Comparison of ENCODE assay signal across 8 cellular contexts in the genomic region with DNA sequence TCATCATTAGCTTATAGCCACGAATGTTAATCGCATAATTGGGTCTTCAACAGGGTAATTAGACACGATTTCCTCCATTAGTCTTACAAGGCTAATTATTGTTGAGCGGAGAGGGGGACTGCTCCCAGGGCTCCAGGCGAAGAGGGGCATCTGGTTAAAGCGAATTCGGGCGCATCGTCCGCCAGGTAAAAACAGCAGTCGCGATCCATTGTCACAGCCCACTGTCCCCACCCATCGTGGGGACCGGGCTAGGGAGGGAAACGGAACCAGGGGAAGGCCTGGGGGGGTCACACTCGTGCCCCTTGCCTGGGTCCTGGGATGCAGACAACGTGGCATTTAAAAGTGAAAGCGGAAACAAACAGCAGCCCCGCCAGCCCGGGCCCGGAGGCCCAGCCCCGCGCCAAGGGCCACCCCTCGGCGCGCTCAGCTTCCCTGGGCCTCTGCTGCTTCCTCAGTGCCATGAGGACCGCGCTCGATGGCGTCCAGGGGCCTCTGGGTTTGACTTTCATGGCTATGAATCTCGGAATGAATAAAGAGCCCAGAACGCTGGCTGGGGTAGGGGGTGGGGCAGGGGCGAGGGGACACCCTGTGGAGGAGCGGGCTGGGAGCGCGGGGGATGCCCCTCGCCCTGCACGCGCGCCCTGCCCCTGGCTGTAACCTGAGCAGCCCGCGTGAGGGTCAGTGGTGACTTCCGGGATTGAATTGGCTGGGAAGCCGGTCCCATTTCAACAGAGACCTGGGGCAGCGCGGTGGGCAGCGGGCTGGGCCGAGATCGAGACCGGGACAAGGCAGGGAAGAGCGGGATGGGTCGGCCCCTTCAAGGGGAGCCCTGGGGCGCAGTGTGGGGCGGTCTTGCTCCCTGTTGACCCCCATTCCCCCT.
DNase-seq lines count a peak whose midpoint lies in the region; TF ChIP-seq lines count a peak whose summit lies in the region.

No MANE protein-coding gene starts in this region.

- H3K4me2 ChIP-seq in smooth muscle cell, result peak overlapping the region; percentile 92

- H3K4me1 ChIP-seq in breast epithelium (no peaks in the 10 kb centered on the region), smooth muscle cell (ENCODE audit: low read depth) (peaks cover 6% of the 10 kb centered on the region)

- peak overlapping the region; percentile 92 for H2AFZ ChIP-seq in smooth muscle cell (ENCODE audit: low read depth)

- peaks cover 0 to 4% (median 2%) of the 10 kb centered on the region in 3 donors for H3K27me3 Mint-ChIP-seq in immature natural killer cell (ENCODE audit: low read depth in 3 of 3)

- TF ChIP-seq CTCF in breast epithelium (IDR thresholded peaks at IDR 0.05), result no peak
- no peak for TF ChIP-seq CTCF in smooth muscle cell (IDR thresholded peaks at IDR 0.05; ENCODE audit: borderline replicate concordance, insufficient read depth, poor library complexity, severe bottlenecking)

- H3K79me2 ChIP-seq in smooth muscle cell (ENCODE audit: low read depth), result no peaks in the 10 kb centered on the region

- H3K27me3 ChIP-seq in breast epithelium (no peaks in the 10 kb centered on the region), smooth muscle cell (ENCODE audit: low read depth) (no peaks in the 10 kb centered on the region)

- whole genome bisulfite sequencing in smooth muscle cell (ENCODE audit: low lambda C conversion rate), result 5% methylated on average over 39 of the region's 54 CpGs

- peak; percentile 89 for DNase-seq in AG20443 (ENCODE audit: low spot score)
- peak; percentile 41 for DNase-seq in HuH-7 (ENCODE audit: low spot score)
- peak; percentile 75 for DNase-seq in UCSD-AML1 (lab: John Stamatoyannopoulos, UW; ENCODE audit: unreplicated experiment)
- peak in 1 of 2 donors; percentile 41 for DNase-seq in breast epithelium (ENCODE audit: low spot score in 2 of 2)
- peak; percentile 56 to 69 (median 67) for DNase-seq in immature natural killer cell
- DNase-seq in smooth muscle cell (lab: John Stamatoyannopoulos, UW; ENCODE audit: unreplicated experiment), result peak; percentile 25
- DNase-seq in SW480 (ENCODE audit: low spot score), result no peak

- TF ChIP-seq POLR2A in GM18951 (IDR thresholded peaks at IDR 0.05; ENCODE audit: extremely low read depth, insufficient read depth, insufficient read length) (peak; percentile 72), breast epithelium (IDR thresholded peaks at IDR 0.05) (peak; percentile 29)

- H3F3A ChIP-seq in smooth muscle cell (ENCODE audit: low read depth), result no peaks in the 10 kb centered on the region

- H4K20me1 ChIP-seq in smooth muscle cell (ENCODE audit: low read depth), result no peaks in the 10 kb centered on the region

- peak overlapping the region; percentile 76 for H3K9ac ChIP-seq in smooth muscle cell (ENCODE audit: low read depth)

- H3K4me3 ChIP-seq in breast epithelium (peak overlapping the region; percentile 79 to 90 (median 81)), smooth muscle cell (peak overlapping the region; percentile 87)

- intact Hi-C loops in breast epithelium (cut with DNase I; ENCODE audit: low total_unique reads), result no loop called here

- peaks cover 18 to 31% of the 10 kb centered on the region in 2 donors for H3K4me1 Mint-ChIP-seq in immature natural killer cell

- peak overlapping the region; percentile 91 to 99 (median 96) for H3K27ac Mint-ChIP-seq in immature natural killer cell

- in situ Hi-C loops in GM18951 (cut with MboI; ENCODE audit: low sequenced_read_pairs, unreplicated experiment), result no loop called here

- H3K4me3 Mint-ChIP-seq in immature natural killer cell, result peak overlapping the region; percentile 97 to 100 (median 99)

- H3K27ac ChIP-seq in breast epithelium (peak overlapping the region; percentile 84 to 86), smooth muscle cell (ENCODE audit: low read depth) (peak overlapping the region; percentile 49)

- H3K36me3 ChIP-seq in breast epithelium (no peaks in the 10 kb centered on the region), smooth muscle cell (ENCODE audit: low read depth) (no peaks in the 10 kb centered on the region)

- H3K9me3 ChIP-seq in breast epithelium, result no peaks in the 10 kb centered on the region
- no peaks in the 10 kb centered on the region for H3K9me3 ChIP-seq in smooth muscle cell (replicated peaks; ENCODE audit: low read depth)

- H3K36me3 Mint-ChIP-seq in immature natural killer cell, result no peaks in the 10 kb centered on the region

- H3K9me3 Mint-ChIP-seq in immature natural killer cell, result no peaks in the 10 kb centered on the region
